Comparison of ENCODE assay signal across 2 cellular contexts in genomic region chr10:96700477-96701099, GRCh38.
TF ChIP-seq lines count a peak whose summit lies in the region.

No MANE protein-coding gene starts in this region.

TF ChIP-seq in liver, 16 proteins besides CTCF, POLR2A, EP300 and RAD21 (continued from another document):
- no peak for TF ChIP-seq ZBTB33 (IDR thresholded peaks at IDR 0.05)
- no peak for TF ChIP-seq ATF3 (IDR thresholded peaks at IDR 0.05)
- no peak for TF ChIP-seq GABPA (IDR thresholded peaks at IDR 0.05 in 1 of 2, conservative IDR thresholded peaks at IDR 0.05 in 1 of 2)
- TF ChIP-seq NR2F2 (IDR thresholded peaks at IDR 0.05): no peak
- TF ChIP-seq JUND (IDR thresholded peaks at IDR 0.05): no peak
- no peak for TF ChIP-seq HNF4A (conservative IDR thresholded peaks at IDR 0.05)
- no peak for TF ChIP-seq FOXA2 (IDR thresholded peaks at IDR 0.05)
- no peak for TF ChIP-seq REST (IDR thresholded peaks at IDR 0.05)
- TF ChIP-seq FOXA1 (IDR thresholded peaks at IDR 0.05): no peak
- TF ChIP-seq EGR1 (IDR thresholded peaks at IDR 0.05; ENCODE audit: low read depth in 2 of 2): no peak

TF ChIP-seq in HepG2, 621 proteins besides CTCF, POLR2A, EP300 and RAD21 (continued from another document):
- TF ChIP-seq HMGXB4 (CRISPR knock-in tag; IDR thresholded peaks at IDR 0.05; ENCODE audit: borderline replicate concordance in 1 of 2, low read depth in 1 of 2) (no peak), ZNF275 (CRISPR knock-in tag; IDR thresholded peaks at IDR 0.05; ENCODE audit: borderline replicate concordance) (no peak), ZNF639 (CRISPR knock-in tag; conservative IDR thresholded peaks at IDR 0.05) (no peak), CCDC6 (CRISPR knock-in tag; IDR thresholded peaks at IDR 0.05) (no peak), PHF8 (CRISPR knock-in tag; IDR thresholded peaks at IDR 0.05) (no peak), AFF4 (CRISPR knock-in tag; IDR thresholded peaks at IDR 0.05) (no peak), MBNL3 (CRISPR knock-in tag; conservative IDR thresholded peaks at IDR 0.05) (no peak)
